9 cellular contexts compared by ENCODE assay signal in the genomic region with DNA sequence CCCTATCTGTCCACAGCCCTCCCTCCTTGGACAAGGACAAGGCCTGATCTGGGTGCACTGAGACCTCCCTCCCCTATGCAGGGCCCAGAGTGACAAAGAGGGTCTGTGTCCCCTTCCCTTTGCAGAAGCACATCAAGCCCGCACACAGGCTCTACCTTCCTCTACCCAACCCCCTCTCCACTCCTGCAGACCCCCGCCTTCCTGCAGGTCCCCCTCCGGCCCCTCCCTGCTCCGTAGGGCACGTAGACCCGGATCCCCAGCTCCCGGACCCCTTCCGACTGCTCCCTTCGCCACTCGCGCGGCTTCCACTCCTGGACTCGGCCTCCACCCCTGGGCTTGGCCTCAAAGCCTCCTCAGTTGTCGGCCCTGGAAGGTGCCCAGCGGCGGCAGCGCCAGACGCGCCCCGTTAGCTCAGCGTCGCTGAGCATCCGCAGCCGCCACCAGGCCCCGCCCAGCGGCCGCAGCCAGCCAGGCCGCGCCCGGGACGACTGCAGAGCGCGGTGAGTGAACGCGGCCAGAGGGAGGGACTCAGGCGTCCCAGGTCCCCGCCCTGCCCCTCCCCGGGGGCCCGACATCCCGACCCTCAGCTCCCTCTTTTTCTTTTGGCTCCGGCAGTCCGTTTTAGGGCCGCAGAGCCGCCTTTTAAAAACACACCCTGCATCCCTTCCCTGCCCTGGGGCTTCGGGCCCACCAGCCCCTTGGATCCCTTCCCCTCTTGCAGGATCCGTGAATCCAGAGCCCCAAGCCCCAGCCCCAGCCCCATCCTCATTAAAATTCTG. TPM values are rescaled to one million over a fixed set of nuclear protein-coding genes. Genes with fewer than 3 reads are reported as not detected.
DNase-seq lines count a peak whose midpoint lies in the region; ATAC-seq and TF ChIP-seq lines count a peak whose summit lies in the region.
"Had no signal": no experiment of that assay in that cellular context is flagged by ENCODE, and none has a peak within 500 bp of the region (broad histone marks: within the 10 kb centered on the region; RNA-seq: fewer than 3 reads in every experiment).

No MANE protein-coding gene starts in this region.

- H3K9me3 Mint-ChIP-seq in activated naive CD4-positive, alpha-beta T cell treated with anti-CD3 and anti-CD28 coated beads for 36 hours = no peaks in the 10 kb centered on the region
- no peaks in the 10 kb centered on the region for H3K9me3 Mint-ChIP-seq in natural killer cell

- intact Hi-C loops in activated naive CD4-positive, alpha-beta T cell treated with anti-CD3 and anti-CD28 coated beads for 36 hours (cut with micrococcal nuclease) = loop anchor here (2.0 to 10.0 kb wide), 8 partner anchors 15 to 671 kb away; a partner anchor contains a TSS
- intact Hi-C loops in natural killer cell (cut with micrococcal nuclease) = loop anchor here (2.0 kb wide), 1 partner anchor 325 kb away; a partner anchor contains a TSS

- H3K9me3 ChIP-seq in Peyer's patch (no peaks in the 10 kb centered on the region), gastroesophageal sphincter (no peaks in the 10 kb centered on the region), thoracic aorta (no peaks in the 10 kb centered on the region)

- in situ Hi-C loops in GM13976 (cut with MboI; ENCODE audit: low sequenced_read_pairs, unreplicated experiment) = no loop called here

- WGBS in gastroesophageal sphincter (ENCODE audit: low coverage in 1 of 2), 2 donors = 0% methylated on average over 6 to 8 of the region's 46 CpGs

- peak overlapping the region; percentile 21 to 69 (median 34) for H3K4me3 ChIP-seq in Peyer's patch
- H3K4me3 ChIP-seq in gastroesophageal sphincter = peak overlapping the region; percentile 51 to 99
- H3K4me3 ChIP-seq in thoracic aorta = peak overlapping the region; percentile 88

- peaks cover 30% of the 10 kb centered on the region for H3K4me1 Mint-ChIP-seq in activated naive CD4-positive, alpha-beta T cell treated with anti-CD3 and anti-CD28 coated beads for 36 hours (ENCODE audit: low read depth)
- H3K4me1 Mint-ChIP-seq in natural killer cell = peaks cover 31 to 44% of the 10 kb centered on the region in 2 donors

- no peak for TF ChIP-seq EP300 in gastroesophageal sphincter (IDR thresholded peaks at IDR 0.05)

- H3K4me1 ChIP-seq in Peyer's patch (peaks cover 0 to 34% (median 1%) of the 10 kb centered on the region in 4 donors), gastroesophageal sphincter (peaks cover 0 to 42% (median 28%) of the 10 kb centered on the region in 3 donors), thoracic aorta (ENCODE audit: control insufficient read depth in 1 of 2, low read depth in 2 of 2) (peaks cover 23 to 27% of the 10 kb centered on the region in 2 donors)

- peak; percentile 75 for DNase-seq in GM13976 (ENCODE audit: low spot score)
- peak; percentile 37 to 84 (median 82) for DNase-seq in Peyer's patch
- DNase-seq in activated naive CD4-positive, alpha-beta T cell treated with anti-CD3 and anti-CD28 coated beads for 36 hours = peak; percentile 56
- peak; percentile 77 for DNase-seq in natural killer cell
- DNase-seq in thoracic aorta (ENCODE audit: low spot score) = no peak
- DNase-seq in OCI-M2 (lab: John Stamatoyannopoulos, UW; ENCODE audit: unreplicated experiment) = no peak

- peak in 1 of 2 donors; percentile 28 for TF ChIP-seq POLR2A in Peyer's patch (IDR thresholded peaks at IDR 0.05)
- peak; percentile 33 to 41 for TF ChIP-seq POLR2A in gastroesophageal sphincter (IDR thresholded peaks at IDR 0.05)

- H3K27ac Mint-ChIP-seq in activated naive CD4-positive, alpha-beta T cell treated with anti-CD3 and anti-CD28 coated beads for 36 hours = no peak overlapping the region
- H3K27ac Mint-ChIP-seq in natural killer cell = peak overlapping the region; percentile 98 to 99

- H3K4me3 Mint-ChIP-seq in activated naive CD4-positive, alpha-beta T cell treated with anti-CD3 and anti-CD28 coated beads for 36 hours = peak overlapping the region; percentile 88
- peak overlapping the region; percentile 85 for H3K4me3 Mint-ChIP-seq in natural killer cell

- no peaks in the 10 kb centered on the region for H3K27me3 ChIP-seq in Peyer's patch
- no peaks in the 10 kb centered on the region for H3K27me3 ChIP-seq in gastroesophageal sphincter
- no peaks in the 10 kb centered on the region for H3K27me3 ChIP-seq in thoracic aorta (replicated peaks; ENCODE audit: insufficient read depth)

- H3K36me3 ChIP-seq in Peyer's patch (peaks cover 0 to 6% (median 0%) of the 10 kb centered on the region in 3 donors), gastroesophageal sphincter (peaks cover 0 to 8% of the 10 kb centered on the region in 2 donors), thoracic aorta (peaks cover 2% of the 10 kb centered on the region)

- ATAC-seq in gastroesophageal sphincter (peak; percentile 55), natural killer cell (peak; percentile 18 to 34 (median 19)), thoracic aorta (ENCODE audit: insufficient number of reproducible peaks, low FRiP score, low read depth) (no peak), HG02884 (IDR thresholded peaks at IDR 0.05; ENCODE audit: unreplicated experiment) (no peak)

- H3K27me3 Mint-ChIP-seq in activated naive CD4-positive, alpha-beta T cell treated with anti-CD3 and anti-CD28 coated beads for 36 hours (ENCODE audit: low read depth) = no peaks in the 10 kb centered on the region
- no peaks in the 10 kb centered on the region for H3K27me3 Mint-ChIP-seq in natural killer cell (ENCODE audit: low read depth in 2 of 2)

- CTCF ChIA-PET in activated naive CD4-positive, alpha-beta T cell treated with anti-CD3 and anti-CD28 coated beads for 36 hours (lab: Charles Lee) = interaction anchor here (0.6 to 2.6 kb wide), 4 partner anchors 13 to 164 kb away, joined by 3 to 10 read pairs (median 4); a partner anchor contains a TSS

- H3K36me3 Mint-ChIP-seq in activated naive CD4-positive, alpha-beta T cell treated with anti-CD3 and anti-CD28 coated beads for 36 hours (ENCODE audit: low read depth) = no peaks in the 10 kb centered on the region
- H3K36me3 Mint-ChIP-seq in natural killer cell = no peaks in the 10 kb centered on the region

- TF ChIP-seq CTCF in GM13976 (IDR thresholded peaks at IDR 0.05; ENCODE audit: borderline replicate concordance, control extremely low read depth, extremely low read depth, insufficient read depth, missing control alignments) = no peak
- TF ChIP-seq CTCF in Peyer's patch (IDR thresholded peaks at IDR 0.05) = no peak
- peak in 2 of 4 experiments; percentile 5 to 23 for TF ChIP-seq CTCF in gastroesophageal sphincter (IDR thresholded peaks at IDR 0.05)
- no peak for TF ChIP-seq CTCF in natural killer cell (IDR thresholded peaks at IDR 0.05)
- no peak for TF ChIP-seq CTCF in thoracic aorta (IDR thresholded peaks at IDR 0.05)

- H3K27ac ChIP-seq in Peyer's patch = peak overlapping the region; percentile 72 to 93 (median 80)
- peak overlapping the region; percentile 81 to 98 (median 96) for H3K27ac ChIP-seq in gastroesophageal sphincter
- peak overlapping the region; percentile 88 to 97 for H3K27ac ChIP-seq in thoracic aorta

RNA-seq across cellular contexts. Expression of a gene that starts 1.6 kb away (rescaled TPM):
- total RNA-seq in Peyer's patch = 10 to 100 TPM; 11.4 to 52.8 (median 32.5) TPM
- 10 to 100 TPM; 13.6 to 13.9 TPM for total RNA-seq in activated naive CD4-positive, alpha-beta T cell treated with anti-CD3 and anti-CD28 coated beads for 36 hours
- total RNA-seq in gastroesophageal sphincter = 100 to 1,000 TPM; 103 to 355 (median 140) TPM
- 100 to 1,000 TPM; 219 to 658 (median 296) TPM for total RNA-seq in natural killer cell
- 100 to 1,000 TPM; 151 to 300 TPM for total RNA-seq in thoracic aorta

RNA-seq across cellular contexts. Expression of a gene that starts 15.9 kb away (rescaled TPM):
- total RNA-seq in Peyer's patch = 1 to 10 TPM in 1 of 4 donors, under 1 TPM in 1, not detected in 2; 0.47 to 2.5 TPM
- total RNA-seq in activated naive CD4-positive, alpha-beta T cell treated with anti-CD3 and anti-CD28 coated beads for 36 hours = not detected
- not detected for total RNA-seq in gastroesophageal sphincter
- 1 to 10 TPM in 2 of 3 donors, under 1 TPM in 1; 0.55 to 2.6 (median 1.5) TPM for total RNA-seq in natural killer cell
- total RNA-seq in thoracic aorta = not detected
- total RNA-seq: T-helper 2 cell treated with Interferon-gamma antibody and Interleukin-4, amounts not matched to agents 100 ng/mL and 5 ng/mL, for 36 hours had no signal

RNA-seq across cellular contexts. Expression of a gene that starts 42.0 kb away (rescaled TPM):
- total RNA-seq in Peyer's patch = under 1 TPM in 1 of 4 donors, not detected in 3; 0.67 TPM
- total RNA-seq in activated naive CD4-positive, alpha-beta T cell treated with anti-CD3 and anti-CD28 coated beads for 36 hours = not detected
- 1 to 10 TPM in 1 of 4 donors, under 1 TPM in 3; 0.23 to 1.1 (median 0.28) TPM for total RNA-seq in gastroesophageal sphincter
- total RNA-seq in natural killer cell = 10 to 100 TPM in 1 of 3 donors, under 1 TPM in 2; 0.35 to 13.6 (median 0.84) TPM
- total RNA-seq in thoracic aorta = 1 to 10 TPM; 1.4 to 3.1 TPM
- total RNA-seq: T-helper 2 cell treated with Interferon-gamma antibody and Interleukin-4, amounts not matched to agents 100 ng/mL and 5 ng/mL, for 36 hours had no signal

RNA-seq across cellular contexts. Expression of a gene that starts 43.0 kb away (rescaled TPM):
- total RNA-seq in Peyer's patch = not detected
- not detected for total RNA-seq in activated naive CD4-positive, alpha-beta T cell treated with anti-CD3 and anti-CD28 coated beads for 36 hours
- not detected for total RNA-seq in gastroesophageal sphincter
- total RNA-seq in natural killer cell = not detected
- total RNA-seq in thoracic aorta = not detected
- total RNA-seq: T-helper 2 cell treated with Interferon-gamma antibody and Interleukin-4, amounts not matched to agents 100 ng/mL and 5 ng/mL, for 36 hours had no signal

Comparison
In these comparisons a context has a peak if more than half of its experiments do, and no peak if none do; other contexts are left out.
1. DNase-seq: peak in GM13976 (single experiment), Peyer's patch (3 of 3), activated naive CD4-positive, alpha-beta T cell treated with anti-CD3 and anti-CD28 coated beads for 36 hours (single experiment) and natural killer cell (single experiment); none in thoracic aorta (single experiment) and OCI-M2 (single experiment).
2. H3K4me3 ChIP-seq: peak in every context shown above with its lines; median percentile 88 in thoracic aorta; 75 in gastroesophageal sphincter; 34 in Peyer's patch.
3. ATAC-seq: peak in gastroesophageal sphincter (single experiment) and natural killer cell (3 of 3); none in thoracic aorta (single experiment) and HG02884 (single experiment).
4. Peak in every context shown above with its lines, with median percentiles within 50 percentile points of each other: H3K27ac ChIP-seq.